8 cellular contexts compared by ENCODE assay signal in the genomic region with DNA sequence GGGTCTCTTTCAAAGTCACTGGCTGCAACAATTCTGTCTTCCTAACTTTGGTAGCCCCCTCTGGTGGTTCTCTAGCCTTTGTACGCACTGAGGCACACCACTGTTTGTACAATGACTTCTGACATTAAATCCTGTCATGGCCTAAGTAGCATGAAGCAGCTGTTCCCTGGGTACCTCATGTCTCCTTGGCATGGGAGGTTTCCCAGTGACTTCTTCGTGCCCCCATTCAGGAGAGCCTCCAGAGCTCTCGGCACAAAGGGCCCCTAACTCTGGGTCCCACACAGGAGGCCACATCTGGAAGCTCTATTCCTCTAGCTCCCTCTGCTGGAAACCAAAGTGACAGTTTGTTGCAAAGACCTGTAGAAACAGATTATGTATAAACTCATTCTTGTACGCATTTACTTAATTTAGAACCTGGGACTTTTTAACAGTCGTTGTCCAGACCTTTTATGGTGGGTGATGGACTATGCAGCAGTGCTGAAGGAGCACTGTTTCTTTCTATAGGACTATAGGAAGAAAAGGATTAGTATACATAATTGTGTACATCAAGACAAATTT. TPM values are rescaled to one million over a fixed set of nuclear protein-coding genes. Genes with fewer than 3 reads are reported as not detected.
DNase-seq lines count a peak whose midpoint lies in the region; TF ChIP-seq lines count a peak whose summit lies in the region.

No MANE protein-coding gene starts in this region.

- H3K9me3 ChIP-seq in Karpas-422 (ENCODE audit: low read length) (no peaks in the 10 kb centered on the region), PC-9 (ENCODE audit: insufficient read depth, low read depth) (no peaks in the 10 kb centered on the region), left ventricle myocardium inferior (replicated peaks) (no peaks in the 10 kb centered on the region)

- H2AFZ ChIP-seq in Karpas-422 (ENCODE audit: low read length) (peak overlapping the region; percentile 67; the same call in 1 of the 2 replicates), PC-9 (no peak overlapping the region)

- H4K20me1 ChIP-seq in Karpas-422 (ENCODE audit: insufficient read depth, low read depth, low read length) = no peaks in the 10 kb centered on the region
- no peaks in the 10 kb centered on the region for H4K20me1 ChIP-seq in PC-9 (ENCODE audit: insufficient read depth)

- H3K4me3 Mint-ChIP-seq in activated naive CD8-positive, alpha-beta T cell treated with anti-CD3 and anti-CD28 coated beads for 36 hours = peak overlapping the region; percentile 22

- no peak overlapping the region for H3K27ac ChIP-seq in Karpas-422 (ENCODE audit: low read length)
- no peak overlapping the region for H3K27ac ChIP-seq in PC-9
- no peak overlapping the region for H3K27ac ChIP-seq in left ventricle myocardium inferior (replicated peaks)

- H3K4me2 ChIP-seq in Karpas-422 (ENCODE audit: low read depth, low read length, poor library complexity, severe bottlenecking) = peak overlapping the region; percentile 57
- no peak overlapping the region for H3K4me2 ChIP-seq in PC-9

- peak; percentile 3 for DNase-seq in activated effector memory CD4-positive, alpha-beta T cell treated with Interleukin-2 at 50 U/mL for 16 hours
- DNase-seq in activated effector memory CD4-positive, alpha-beta T cell treated with anti-CD3 and anti-CD28 coated beads, Interleukin-2, amount 50 U/mL, for 16 hours = no peak
- DNase-seq in HCEC 1CT (peak; percentile 62), Karpas-422 (peak; percentile 87), PC-9 (peak in 1 of 2 experiments; percentile 30), left ventricle myocardium inferior (no peak), retinal pigment epithelial cell (ENCODE audit: low read depth) (no peak)
- peak; percentile 30 for DNase-seq in activated naive CD8-positive, alpha-beta T cell treated with anti-CD3 and anti-CD28 coated beads for 36 hours

- H3K9me2 ChIP-seq in Karpas-422 (replicated peaks; ENCODE audit: insufficient read depth, low read length) = no peaks in the 10 kb centered on the region
- H3K9me2 ChIP-seq in PC-9 (ENCODE audit: insufficient read depth) = no peaks in the 10 kb centered on the region

- H3K79me2 ChIP-seq in Karpas-422 (ENCODE audit: low read length) (no peaks in the 10 kb centered on the region), PC-9 (ENCODE audit: low read depth) (no peaks in the 10 kb centered on the region)

- BruUV-seq in PC-9 (replicated peaks; lab: Mats Ljungman, UMichigan) = no TSS peak

- H3K4me3 ChIP-seq in Karpas-422 (ENCODE audit: low read length) (no peak overlapping the region), PC-9 (no peak overlapping the region), left ventricle myocardium inferior (no peak overlapping the region), retinal pigment epithelial cell (ENCODE audit: low read length) (no peak overlapping the region)

- H3K36me3 ChIP-seq in Karpas-422 (ENCODE audit: insufficient read depth, low read length) (no peaks in the 10 kb centered on the region), PC-9 (ENCODE audit: low read depth) (no peaks in the 10 kb centered on the region), left ventricle myocardium inferior (peaks cover 42% of the 10 kb centered on the region)

- intact Hi-C loops in PC-9 (cut with micrococcal nuclease; ENCODE audit: unreplicated experiment) (loop anchor here (1.0 kb wide), 2 partner anchors 184 to 365 kb away; no protein-coding TSS in a partner anchor), left ventricle myocardium inferior (cut with micrococcal nuclease) (no loop called here)

- TF ChIP-seq CTCF in PC-9 (conservative IDR thresholded peaks at IDR 0.05) (peak; percentile 79), left ventricle myocardium inferior (IDR thresholded peaks at IDR 0.05; ENCODE audit: borderline replicate concordance) (peak; percentile 70), retinal pigment epithelial cell (conservative IDR thresholded peaks at IDR 0.05; ENCODE audit: low read depth, low read length) (peak; percentile 68)

- no peak overlapping the region for H3K9ac ChIP-seq in Karpas-422 (ENCODE audit: low read length)

- no peaks in the 10 kb centered on the region for H3K9me3 Mint-ChIP-seq in activated naive CD8-positive, alpha-beta T cell treated with anti-CD3 and anti-CD28 coated beads for 36 hours

- H3K4me1 ChIP-seq in Karpas-422 (ENCODE audit: low read length) = peaks cover 2% of the 10 kb centered on the region
- no peaks in the 10 kb centered on the region for H3K4me1 ChIP-seq in PC-9 (replicated peaks; ENCODE audit: insufficient read depth)
- peaks cover 7% of the 10 kb centered on the region for H3K4me1 ChIP-seq in left ventricle myocardium inferior

- H3K27ac Mint-ChIP-seq in activated naive CD8-positive, alpha-beta T cell treated with anti-CD3 and anti-CD28 coated beads for 36 hours = no peak overlapping the region

- POLR2A ChIA-PET in PC-9 (lab: Charles Lee; ENCODE audit: unreplicated experiment) = no interaction called here

- CTCF ChIA-PET in PC-9 (lab: Charles Lee) = interaction anchor here (0.6 to 1.7 kb wide), 9 partner anchors 12 to 1128 kb away, joined by 3 to 5 read pairs (median 3); a partner anchor contains a TSS

- peaks cover 3% of the 10 kb centered on the region for H3K4me1 Mint-ChIP-seq in activated naive CD8-positive, alpha-beta T cell treated with anti-CD3 and anti-CD28 coated beads for 36 hours

- H3F3A ChIP-seq in PC-9 (ENCODE audit: insufficient read depth, low read depth) = no peaks in the 10 kb centered on the region

- H3K27me3 ChIP-seq in Karpas-422 (ENCODE audit: low read length) = no peaks in the 10 kb centered on the region
- no peaks in the 10 kb centered on the region for H3K27me3 ChIP-seq in PC-9 (ENCODE audit: insufficient read depth, low read depth)
- no peaks in the 10 kb centered on the region for H3K27me3 ChIP-seq in left ventricle myocardium inferior (ENCODE audit: low read depth)

- H3K27me3 Mint-ChIP-seq in activated naive CD8-positive, alpha-beta T cell treated with anti-CD3 and anti-CD28 coated beads for 36 hours = no peaks in the 10 kb centered on the region

- H3K36me3 Mint-ChIP-seq in activated naive CD8-positive, alpha-beta T cell treated with anti-CD3 and anti-CD28 coated beads for 36 hours = no peaks in the 10 kb centered on the region

RNA-seq across cellular contexts. Expression of a gene that starts 13.4 kb away (rescaled TPM):
- 0.43 and 1.8 TPM in 2 replicates for total RNA-seq in Karpas-422 (2014; rRNA removed; shearing (Covaris generic); ENCODE audit: low replicate concordance)
- total RNA-seq in PC-9 (2021) (2.9 and 3.6 TPM in 2 replicates), left ventricle myocardium inferior (7.4 TPM)
- total RNA-seq in activated naive CD8-positive, alpha-beta T cell treated with anti-CD3 and anti-CD28 coated beads for 36 hours = 1 to 10 TPM; 1.4 to 1.8 TPM

RNA-seq across cellular contexts. Expression of a gene that starts 13.6 kb away (rescaled TPM):
- 20.0 and 26.1 TPM in 2 replicates for total RNA-seq in Karpas-422 (2014; rRNA removed; shearing (Covaris generic); ENCODE audit: low replicate concordance)
- total RNA-seq in PC-9 (2021) = 16.9 and 18.3 TPM in 2 replicates
- total RNA-seq in activated naive CD8-positive, alpha-beta T cell treated with anti-CD3 and anti-CD28 coated beads for 36 hours = 10 to 100 TPM; 23.1 to 27.7 TPM
- 26.1 TPM for total RNA-seq in left ventricle myocardium inferior

Comparison
In these comparisons a context has a peak if more than half of its experiments do, and no peak if none do; other contexts are left out.
1. DNase-seq: peak in activated effector memory CD4-positive, alpha-beta T cell treated with Interleukin-2 at 50 U/mL for 16 hours (single experiment), HCEC 1CT (single experiment), Karpas-422 (single experiment) and activated naive CD8-positive, alpha-beta T cell treated with anti-CD3 and anti-CD28 coated beads for 36 hours (single experiment); none in activated effector memory CD4-positive, alpha-beta T cell treated with anti-CD3 and anti-CD28 coated beads, Interleukin-2, amount 50 U/mL, for 16 hours (single experiment), left ventricle myocardium inferior (single experiment) and retinal pigment epithelial cell (single experiment).
2. Peak in every context shown above with its lines, with median percentiles within 50 percentile points of each other: CTCF ChIP-seq.